ENCODE assay signal across 18 cellular contexts in genomic region chr16:63876096-63876495, GRCh38.
A peak's percentile ranks its signal among the peaks of the same experiment; 100 is the strongest.
DNase-seq lines count a peak whose midpoint lies in the region; ATAC-seq, FAIRE-seq and TF ChIP-seq lines count a peak whose summit lies in the region.
"Had no signal": no experiment of that assay in that cellular context is flagged by ENCODE, and none has a peak within 500 bp of the region (broad histone marks: within the 10 kb centered on the region; RNA-seq: fewer than 3 reads in every experiment).

No MANE protein-coding gene starts in this region.

- H3K27me3 ChIP-seq in right atrium auricular region (no peaks in the 10 kb centered on the region), left lung (no peaks in the 10 kb centered on the region), small intestine (ENCODE audit: control insufficient read depth in 2 of 2, insufficient read depth in 2 of 2, low read length in 2 of 2) (no peaks in the 10 kb centered on the region)

- TF ChIP-seq CTCF in right atrium auricular region (IDR thresholded peaks at IDR 0.05), result no peak
- TF ChIP-seq CTCF in cardiac fibroblast (IDR thresholded peaks at IDR 0.05; ENCODE audit: low read depth, low read length), result no peak
- TF ChIP-seq CTCF in left lung (IDR thresholded peaks at IDR 0.05), result no peak

- intact Hi-C loops in left ventricle myocardium superior (cut with micrococcal nuclease), result no loop called here
- intact Hi-C loops in left lung (cut with DNase I), result no loop called here

- DNase-seq in left ventricle myocardium superior (no peak), right atrium auricular region (ENCODE audit: low spot score) (no peak), cardiac fibroblast (ENCODE audit: low read depth in 2 of 2) (peak; percentile 9 to 30), left lung (no peak), GF-D8 (lab: John Stamatoyannopoulos, UW) (no peak), small intestine (no peak)
- DNase-seq in stimulated activated CD4-positive, alpha-beta T cell treated with anti-CD3 and anti-CD28 coated beads, Interleukin-2, amount 100 ng/mL, for 24 hours, result no peak
- DNase-seq: CD4-positive, CD25-positive, alpha-beta regulatory T cell; DMS79; NCI-H1092 treated with DMSO at 0.1 percent for 48 hours; NCI-H1694; NCI-H2107; NCI-H69; PC-9 had no signal

- H3K9me3 ChIP-seq in right atrium auricular region (no peaks in the 10 kb centered on the region), left lung (no peaks in the 10 kb centered on the region), small intestine (ENCODE audit: control insufficient read depth, low read depth) (no peaks in the 10 kb centered on the region)
- H3K9me3 ChIP-seq: A549 had no signal

- FAIRE-seq in small intestine (lab: Jason Lieb, UNC), result no peak
- FAIRE-seq: A549, GM12892, GM19239 had no signal

- no peaks in the 10 kb centered on the region for H3K4me1 ChIP-seq in right atrium auricular region
- H3K4me1 ChIP-seq in left lung, result no peaks in the 10 kb centered on the region
- no peaks in the 10 kb centered on the region for H3K4me1 ChIP-seq in small intestine (ENCODE audit: control insufficient read depth in 2 of 2, insufficient read depth in 1 of 2, low read depth in 1 of 2, low read length in 1 of 2)
- H3K4me1 ChIP-seq: A549 had no signal

- ATAC-seq in left ventricle myocardium superior (peak; percentile 63), left lung (peak; percentile 33)
- ATAC-seq: A549, HCT116 had no signal

- H3K36me3 ChIP-seq in right atrium auricular region (no peaks in the 10 kb centered on the region), left lung (no peaks in the 10 kb centered on the region), small intestine (ENCODE audit: control insufficient read depth in 2 of 2, insufficient read depth in 2 of 2, low read length in 2 of 2) (no peaks in the 10 kb centered on the region)

- H3K4me3 ChIP-seq in right atrium auricular region (no peak overlapping the region), cardiac fibroblast (replicated peaks in 1 of 2; ENCODE audit: low read depth in 2 of 2, low read length in 2 of 2) (no peak overlapping the region), left lung (no peak overlapping the region), small intestine (ENCODE audit: low read depth in 1 of 2, low read length in 2 of 2) (no peak overlapping the region)
- H3K4me3 ChIP-seq: A549, PC-9 had no signal

- no peak overlapping the region for H3K27ac ChIP-seq in right atrium auricular region
- H3K27ac ChIP-seq in left lung, result no peak overlapping the region
- H3K27ac ChIP-seq in small intestine (ENCODE audit: low read depth in 1 of 2, low read length in 1 of 2), result no peak overlapping the region
- H3K27ac ChIP-seq: A549, PC-9 had no signal

Comparison
In these comparisons a context has a peak if more than half of its experiments do, and no peak if none do; other contexts are left out.
1. DNase-seq: peak in cardiac fibroblast (2 of 2); none in left ventricle myocardium superior (single experiment), right atrium auricular region (single experiment), left lung (0 of 2), GF-D8 (single experiment), stimulated activated CD4-positive, alpha-beta T cell treated with anti-CD3 and anti-CD28 coated beads, Interleukin-2, amount 100 ng/mL, for 24 hours (0 of 2) and small intestine (single experiment).